ENCODE assay signal across 13 cellular contexts in genomic region chr12:66196806-66197205, GRCh38. TPM values are rescaled to one million over a fixed set of nuclear protein-coding genes. Genes with fewer than 3 reads are reported as not detected.
DNase-seq lines count a peak whose midpoint lies in the region; ATAC-seq and TF ChIP-seq lines count a peak whose summit lies in the region.
"Had no signal": no experiment of that assay in that cellular context is flagged by ENCODE, and none has a peak within 500 bp of the region (broad histone marks: within the 10 kb centered on the region; RNA-seq: fewer than 3 reads in every experiment).

No MANE protein-coding gene starts in this region.

- H3K9me3 ChIP-seq in Karpas-422 (ENCODE audit: low read length) (no peaks in the 10 kb centered on the region), gastrocnemius medialis (no peaks in the 10 kb centered on the region)

- no peak overlapping the region for H3K27ac ChIP-seq in Karpas-422 (ENCODE audit: low read length)
- no peak overlapping the region for H3K27ac ChIP-seq in gastrocnemius medialis
- H3K27ac ChIP-seq: foreskin keratinocyte had no signal

- peaks cover 12% of the 10 kb centered on the region for H3K4me1 ChIP-seq in Karpas-422 (ENCODE audit: low read length)
- H3K4me1 ChIP-seq in gastrocnemius medialis: no peaks in the 10 kb centered on the region
- H3K4me1 ChIP-seq: foreskin keratinocyte had no signal

- H3K4me3 ChIP-seq in Karpas-422 (ENCODE audit: low read length): no peak overlapping the region
- no peak overlapping the region for H3K4me3 ChIP-seq in gastrocnemius medialis

- H3K27me3 ChIP-seq in Karpas-422 (ENCODE audit: low read length) (0 out of 2 replicates have a peak, but pooled peaks cover 2% of the 10 kb centered on the region), gastrocnemius medialis (peaks cover 0 to 3% (median 0%) of the 10 kb centered on the region in 3 donors)

- H3K79me2 ChIP-seq in Karpas-422 (ENCODE audit: low read length): no peaks in the 10 kb centered on the region

- ATAC-seq in HG02588 (IDR thresholded peaks at IDR 0.05; ENCODE audit: unreplicated experiment) (peak; percentile 99), gastrocnemius medialis (no peak)
- peak; percentile 69 for ATAC-seq in stimulated activated memory B cell treated with anti-CD40 and anti-IgM and Interleukin-4, amounts not matched to agents 10 μg/mL and 1 μg/mL and 100 μg/mL, for 72 hours
- ATAC-seq: foreskin keratinocyte, HCT116 had no signal

- in situ Hi-C loops in gastrocnemius medialis (cut with MboI; ENCODE audit: low sequenced_read_pairs in 4 of 4): no loop called here

- peaks cover 11% of the 10 kb centered on the region for H3K9me3 Mint-ChIP-seq in activated CD4-positive, alpha-beta T cell treated with anti-CD3 and anti-CD28 coated beads, Interleukin-2, amount 10 ng/mL, durations not matched to agents 7 days and 5 days
- H3K9me3 Mint-ChIP-seq in stimulated activated memory B cell treated with anti-CD40 and anti-IgM and Interleukin-4, amounts not matched to agents 10 μg/mL and 1 μg/mL and 100 μg/mL, for 72 hours: no peaks in the 10 kb centered on the region

- H3K27me3 Mint-ChIP-seq in activated CD4-positive, alpha-beta T cell treated with anti-CD3 and anti-CD28 coated beads, Interleukin-2, amount 10 ng/mL, durations not matched to agents 7 days and 5 days: peaks cover under 1% of the 10 kb centered on the region
- H3K27me3 Mint-ChIP-seq in stimulated activated memory B cell treated with anti-CD40 and anti-IgM and Interleukin-4, amounts not matched to agents 10 μg/mL and 1 μg/mL and 100 μg/mL, for 72 hours: peaks cover 28% of the 10 kb centered on the region

- no peak overlapping the region for H2AFZ ChIP-seq in Karpas-422 (ENCODE audit: low read length)

- no peaks in the 10 kb centered on the region for H4K20me1 ChIP-seq in Karpas-422 (ENCODE audit: insufficient read depth, low read depth, low read length)

- POLR2A ChIA-PET in activated CD4-positive, alpha-beta T cell treated with anti-CD3 and anti-CD28 coated beads, Interleukin-2, amount 10 ng/mL, durations not matched to agents 7 days and 5 days (lab: Charles Lee): interaction anchor here (1.0 kb wide), 1 partner anchor 28 kb away, joined by 3 read pairs; no protein-coding TSS in a partner anchor

- intact Hi-C loops in gastrocnemius medialis (cut with DNase I; ENCODE audit: low total_unique reads): no loop called here

- no peak for TF ChIP-seq CTCF in gastrocnemius medialis (IDR thresholded peaks at IDR 0.05 in 4 of 5, conservative IDR thresholded peaks at IDR 0.05 in 1 of 5)

- TF ChIP-seq POLR2A in gastrocnemius medialis (IDR thresholded peaks at IDR 0.05): no peak

- no peak overlapping the region for H3K9ac ChIP-seq in Karpas-422 (ENCODE audit: low read length)

- DNase-seq in activated CD4-positive, alpha-beta T cell treated with anti-CD3 and anti-CD28 coated beads, Interleukin-2, amount 10 ng/mL, durations not matched to agents 7 days and 5 days: no peak
- no peak for DNase-seq in activated CD4-positive, alpha-beta T cell treated with anti-CD3 and anti-CD28 coated beads, Interleukin-2, amount 50 U/mL, for 48 hours
- DNase-seq in Karpas-422: peak; percentile 46
- no peak for DNase-seq in NK-92 (lab: John Stamatoyannopoulos, UW; ENCODE audit: unreplicated experiment)
- no peak for DNase-seq in gastrocnemius medialis
- DNase-seq in stimulated activated CD4-positive, alpha-beta T cell treated with anti-CD3 and anti-CD28 coated beads, Interleukin-4, amount 100 ng/mL, for 24 hours: no peak
- DNase-seq: ACHN; foreskin keratinocyte; OCI-M1; stimulated activated CD8-positive, alpha-beta memory T cell treated with anti-CD3 and anti-CD28 coated beads, Interleukin-4, amount 100 ng/mL, for 48 hours had no signal

- H3K36me3 Mint-ChIP-seq in activated CD4-positive, alpha-beta T cell treated with anti-CD3 and anti-CD28 coated beads, Interleukin-2, amount 10 ng/mL, durations not matched to agents 7 days and 5 days (ENCODE audit: low read depth): no peaks in the 10 kb centered on the region
- H3K36me3 Mint-ChIP-seq in stimulated activated memory B cell treated with anti-CD40 and anti-IgM and Interleukin-4, amounts not matched to agents 10 μg/mL and 1 μg/mL and 100 μg/mL, for 72 hours: no peaks in the 10 kb centered on the region

- H3K36me3 ChIP-seq in Karpas-422 (ENCODE audit: insufficient read depth, low read length) (no peaks in the 10 kb centered on the region), gastrocnemius medialis (no peaks in the 10 kb centered on the region)

- peaks cover 8% of the 10 kb centered on the region for H3K4me1 Mint-ChIP-seq in activated CD4-positive, alpha-beta T cell treated with anti-CD3 and anti-CD28 coated beads, Interleukin-2, amount 10 ng/mL, durations not matched to agents 7 days and 5 days
- H3K4me1 Mint-ChIP-seq in stimulated activated memory B cell treated with anti-CD40 and anti-IgM and Interleukin-4, amounts not matched to agents 10 μg/mL and 1 μg/mL and 100 μg/mL, for 72 hours: peaks cover 6% of the 10 kb centered on the region

- CTCF ChIA-PET in activated CD4-positive, alpha-beta T cell treated with anti-CD3 and anti-CD28 coated beads, Interleukin-2, amount 10 ng/mL, durations not matched to agents 7 days and 5 days (lab: Charles Lee): interaction anchor here (1.8 kb wide), 1 partner anchor 11 kb away, joined by 5 read pairs; no protein-coding TSS in a partner anchor

- H3K9me2 ChIP-seq in Karpas-422 (replicated peaks; ENCODE audit: insufficient read depth, low read length): no peaks in the 10 kb centered on the region

- no peak overlapping the region for H3K4me3 Mint-ChIP-seq in activated CD4-positive, alpha-beta T cell treated with anti-CD3 and anti-CD28 coated beads, Interleukin-2, amount 10 ng/mL, durations not matched to agents 7 days and 5 days
- H3K4me3 Mint-ChIP-seq in stimulated activated memory B cell treated with anti-CD40 and anti-IgM and Interleukin-4, amounts not matched to agents 10 μg/mL and 1 μg/mL and 100 μg/mL, for 72 hours: no peak overlapping the region

- H3K4me2 ChIP-seq in Karpas-422 (ENCODE audit: low read depth, low read length, poor library complexity, severe bottlenecking): peak overlapping the region; percentile 24

- H3K27ac Mint-ChIP-seq in activated CD4-positive, alpha-beta T cell treated with anti-CD3 and anti-CD28 coated beads, Interleukin-2, amount 10 ng/mL, durations not matched to agents 7 days and 5 days: peak overlapping the region; percentile 47
- H3K27ac Mint-ChIP-seq in stimulated activated memory B cell treated with anti-CD40 and anti-IgM and Interleukin-4, amounts not matched to agents 10 μg/mL and 1 μg/mL and 100 μg/mL, for 72 hours: no peak overlapping the region

RNA-seq across cellular contexts. Expression of gene IRAK3, which starts 7.8 kb away (rescaled TPM):
- under 1 TPM; 0.77 to 0.89 TPM for total RNA-seq in activated CD4-positive, alpha-beta T cell treated with anti-CD3 and anti-CD28 coated beads, Interleukin-2, amount 10 ng/mL, durations not matched to agents 7 days and 5 days
- not detected in 2 replicates for total RNA-seq in Karpas-422 (2014; rRNA removed; shearing (Covaris generic); ENCODE audit: low replicate concordance)
- total RNA-seq in gastrocnemius medialis: 1 to 10 TPM; 4.3 to 7.8 (median 5.4) TPM

RNA-seq across cellular contexts. Expression of gene TMBIM4, which starts 27.0 kb away (rescaled TPM):
- 10 to 100 TPM; 65.7 to 83.5 TPM for total RNA-seq in activated CD4-positive, alpha-beta T cell treated with anti-CD3 and anti-CD28 coated beads, Interleukin-2, amount 10 ng/mL, durations not matched to agents 7 days and 5 days
- 36.1 and 151 TPM in 2 replicates for total RNA-seq in Karpas-422 (2014; rRNA removed; shearing (Covaris generic); ENCODE audit: low replicate concordance)
- 100 to 1,000 TPM in 1 of 4 donors, 10 to 100 TPM in 3; 73.5 to 110 (median 80.9) TPM for total RNA-seq in gastrocnemius medialis

Comparison
In these comparisons a context has a peak if more than half of its experiments do, and no peak if none do; other contexts are left out.
1. ATAC-seq: peak in HG02588 (single experiment) and stimulated activated memory B cell treated with anti-CD40 and anti-IgM and Interleukin-4, amounts not matched to agents 10 μg/mL and 1 μg/mL and 100 μg/mL, for 72 hours (single experiment); none in gastrocnemius medialis (0 of 2).